1 cellular context compared by ENCODE assay signal in the genomic region with DNA sequence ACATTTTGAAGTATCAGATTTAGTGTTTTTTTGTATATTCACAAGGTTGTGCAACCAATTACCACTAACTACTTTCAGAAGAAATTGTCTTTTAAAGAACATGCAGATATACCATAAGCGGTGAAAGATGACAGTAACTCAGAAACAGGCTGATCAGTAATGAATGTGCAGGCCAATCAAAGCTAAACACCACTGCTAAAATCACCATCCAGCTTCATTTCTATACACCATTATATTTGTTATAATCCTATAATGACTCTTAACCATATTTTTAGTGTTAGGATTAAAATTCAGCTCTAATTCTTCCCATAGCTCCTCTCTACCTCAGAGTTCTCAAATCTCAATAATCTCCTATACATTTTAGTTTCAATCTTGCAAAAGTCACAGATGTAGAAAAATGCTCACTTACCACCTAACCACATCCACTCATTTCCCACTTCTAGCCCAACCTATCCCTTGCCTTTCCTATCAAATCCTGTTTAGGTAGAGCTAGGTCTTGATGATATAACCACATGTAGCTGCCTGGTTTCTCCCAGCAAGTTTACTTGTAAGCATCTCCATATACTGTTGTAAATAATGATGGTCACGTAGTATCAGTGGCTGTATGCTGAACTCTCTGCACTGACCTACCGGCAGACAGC.
TF ChIP-seq lines count a peak whose summit lies in the region.

No MANE protein-coding gene starts in this region.

TF ChIP-seq in endothelial cell of umbilical vein, 7 proteins besides CTCF, POLR2A, EP300 and RAD21:
- no peak for TF ChIP-seq GATA2 (IDR thresholded peaks at IDR 0.05; ENCODE audit: insufficient read depth, insufficient read length, low read depth, low read length)
- TF ChIP-seq EZH2 (IDR thresholded peaks at IDR 0.05; ENCODE audit: borderline replicate concordance, low read depth, low read length, severe bottlenecking) = no peak
- no peak for TF ChIP-seq FOS (IDR thresholded peaks at IDR 0.05; ENCODE audit: borderline replicate concordance, insufficient read depth, low read length)
- TF ChIP-seq POLR2AphosphoS5 (IDR thresholded peaks at IDR 0.05; ENCODE audit: insufficient read depth, low read depth, low read length) = no peak
- TF ChIP-seq, protein P1, sequence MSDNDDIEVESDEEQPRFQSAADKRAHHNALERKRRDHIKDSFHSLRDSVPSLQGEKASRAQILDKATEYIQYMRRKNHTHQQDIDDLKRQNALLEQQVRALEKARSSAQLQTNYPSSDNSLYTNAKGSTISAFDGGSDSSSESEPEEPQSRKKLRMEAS (IDR thresholded peaks at IDR 0.05; ENCODE audit: insufficient read depth, insufficient read length) = no peak
- TF ChIP-seq MYC (IDR thresholded peaks at IDR 0.05; ENCODE audit: low read depth, low read length) = no peak
- no peak for TF ChIP-seq JUN (IDR thresholded peaks at IDR 0.05; ENCODE audit: borderline replicate concordance, insufficient read depth, insufficient read length, low read depth)
